ENCODE assay signal across 1 cellular context in genomic region chr21:36576441-36576840, GRCh38.
TF ChIP-seq lines count a peak whose summit lies in the region.

No MANE protein-coding gene starts in this region.

TF ChIP-seq in HepG2, 621 proteins besides CTCF, POLR2A, EP300 and RAD21 (continued from another document):
- TF ChIP-seq DR1 (CRISPR knock-in tag; IDR thresholded peaks at IDR 0.05) (no peak), ZNF678 (CRISPR knock-in tag; IDR thresholded peaks at IDR 0.05) (no peak), MBNL3 (CRISPR knock-in tag; conservative IDR thresholded peaks at IDR 0.05) (no peak)
TF ChIP-seq in HepG2: peak in this region for 0.
